In genomic region chr10:119315128-119316001, GRCh38 we compare ENCODE assay signal across 7 cellular contexts.
A peak's percentile ranks its signal among the peaks of the same experiment; 100 is the strongest.
DNase-seq lines count a peak whose midpoint lies in the region; ATAC-seq and TF ChIP-seq lines count a peak whose summit lies in the region.

No MANE protein-coding gene starts in this region.

- DNase-seq in NCI-H460 (ENCODE audit: extremely low read depth, low read depth): peak; percentile 30
- DNase-seq in activated T-cell treated with anti-CD3 and anti-CD28 coated beads, Interleukin-2, amount 50 U/mL, for 1 hour: peak; percentile 71
- DNase-seq in fibroblast of the aortic adventitia (ENCODE audit: low read depth): peak; percentile 89
- DNase-seq in D341Med (ENCODE audit: low spot score): no peak

- H3K4me1 ChIP-seq in skeletal muscle tissue (ENCODE audit: control insufficient read depth in 3 of 3, insufficient read depth in 3 of 3, low read length in 3 of 3): peaks cover 36 to 58% (median 56%) of the 10 kb centered on the region in 3 donors

- peak overlapping the region in 1 of 3 donors; percentile 66 for H3K9ac ChIP-seq in skeletal muscle tissue (ENCODE audit: low read depth in 1 of 3, low read length in 3 of 3)

- no peaks in the 10 kb centered on the region for H3K9me3 ChIP-seq in skeletal muscle tissue (ENCODE audit: control insufficient read depth in 3 of 3, low read length in 3 of 3)

- ATAC-seq in GM18517 (IDR thresholded peaks at IDR 0.05; ENCODE audit: unreplicated experiment) (peak; percentile 46), HG02798 (IDR thresholded peaks at IDR 0.05; ENCODE audit: poor library complexity, unreplicated experiment) (peak; percentile 49)

- H3K4me3 ChIP-seq in fibroblast of the aortic adventitia (ENCODE audit: low read depth, low read length): no peak overlapping the region
- H3K4me3 ChIP-seq in skeletal muscle tissue (ENCODE audit: low read length in 3 of 3): peak overlapping the region in 1 of 3 donors; percentile 15

- peak overlapping the region; percentile 80 for H3K27ac ChIP-seq in skeletal muscle tissue (ENCODE audit: low read depth, low read length)

- no peaks in the 10 kb centered on the region for H3K36me3 ChIP-seq in skeletal muscle tissue (ENCODE audit: control insufficient read depth in 3 of 3, insufficient read depth in 3 of 3, low read length in 3 of 3)

- peaks cover 0 to 3% (median 0%) of the 10 kb centered on the region in 3 donors for H3K27me3 ChIP-seq in skeletal muscle tissue (ENCODE audit: control insufficient read depth in 3 of 3, insufficient read depth in 3 of 3, low read length in 3 of 3)

- TF ChIP-seq CTCF in fibroblast of the aortic adventitia (IDR thresholded peaks at IDR 0.05; ENCODE audit: insufficient read depth, low read length): no peak
